ENCODE assay signal across 9 cellular contexts in the genomic region with DNA sequence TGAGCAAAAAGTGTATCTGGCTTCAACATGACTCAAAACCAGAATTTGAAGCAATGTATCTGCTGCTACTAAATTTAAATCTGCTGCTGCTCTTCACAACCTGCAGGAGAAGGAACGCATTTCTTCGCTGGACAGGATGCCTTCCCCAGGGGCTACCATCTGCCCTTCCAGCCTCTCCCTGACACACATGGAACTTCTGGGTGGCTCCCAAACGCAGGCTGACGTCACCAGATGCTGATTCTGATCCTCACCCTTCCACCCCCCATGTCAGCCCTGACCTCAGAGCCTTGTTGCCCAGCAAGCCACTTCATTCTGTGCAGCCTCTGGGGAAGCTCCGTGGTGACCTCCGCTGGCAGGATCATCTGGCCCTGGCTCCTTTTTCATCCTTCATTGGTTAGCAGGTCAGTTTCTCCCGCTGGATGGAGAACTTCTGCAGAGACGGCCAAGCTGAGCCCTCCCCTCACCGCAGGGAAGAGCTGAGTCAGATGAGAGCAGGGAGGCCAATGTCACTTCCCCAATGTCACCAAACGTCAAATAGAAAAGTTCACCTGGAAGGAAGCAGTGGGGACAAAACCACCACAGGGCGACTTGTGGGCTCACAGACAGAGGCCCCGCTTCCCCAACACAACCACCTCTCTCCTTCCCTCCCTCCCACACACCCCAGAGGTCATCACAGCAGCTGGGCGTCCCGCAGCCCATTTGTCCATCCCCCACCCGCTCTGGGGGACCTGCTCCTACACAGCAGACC. TPM values are rescaled to one million over a fixed set of nuclear protein-coding genes. Genes with fewer than 3 reads are reported as not detected.
DNase-seq lines count a peak whose midpoint lies in the region; ATAC-seq, FAIRE-seq and TF ChIP-seq lines count a peak whose summit lies in the region.
"Had no signal": no experiment of that assay in that cellular context is flagged by ENCODE, and none has a peak within 500 bp of the region (broad histone marks: within the 10 kb centered on the region; RNA-seq: fewer than 3 reads in every experiment).

No MANE protein-coding gene starts in this region.

- H3K27ac Mint-ChIP-seq in T-helper 2 cell treated with Interferon-gamma antibody and Interleukin-4, amounts not matched to agents 5 μg/mL and 100 μg/mL, for 36 hours: peak overlapping the region; percentile 39
- no peak overlapping the region for H3K27ac Mint-ChIP-seq in osteocyte (ENCODE audit: unreplicated experiment)

- intact Hi-C loops in PC-3 (cut with micrococcal nuclease): no loop called here

- no peaks in the 10 kb centered on the region for H3K36me3 ChIP-seq in PC-3 (ENCODE audit: low read depth, low read length)

- H3K27me3 Mint-ChIP-seq in T-helper 2 cell treated with Interferon-gamma antibody and Interleukin-4, amounts not matched to agents 5 μg/mL and 100 μg/mL, for 36 hours (ENCODE audit: low read depth): peaks cover 48% of the 10 kb centered on the region
- peaks cover 15% of the 10 kb centered on the region for H3K27me3 Mint-ChIP-seq in osteocyte (ENCODE audit: unreplicated experiment)

- no peaks in the 10 kb centered on the region for H3F3A ChIP-seq in PC-3 (ENCODE audit: low read length, unreplicated experiment)

- peak; percentile 77 for ATAC-seq in GM21515 (IDR thresholded peaks at IDR 0.05; ENCODE audit: unreplicated experiment)
- peak; percentile 79 for ATAC-seq in HG03558 (IDR thresholded peaks at IDR 0.05; ENCODE audit: extremely low read depth, unreplicated experiment)
- peak; percentile 72 for ATAC-seq in left lobe of liver
- no peak for ATAC-seq in PC-3

- FAIRE-seq in GM12892 (lab: Jason Lieb, UNC): peak; percentile 97

- H3K4me1 Mint-ChIP-seq in T-helper 2 cell treated with Interferon-gamma antibody and Interleukin-4, amounts not matched to agents 5 μg/mL and 100 μg/mL, for 36 hours (ENCODE audit: low read depth): peaks cover 9% of the 10 kb centered on the region
- peaks cover 19% of the 10 kb centered on the region for H3K4me1 Mint-ChIP-seq in osteocyte (ENCODE audit: unreplicated experiment)

- TF ChIP-seq POLR2A in GM12892 (IDR thresholded peaks at IDR 0.05; ENCODE audit: low read depth, low read length): peak; percentile 34; the same call in 1 of the 2 replicates

- H3K9me3 Mint-ChIP-seq in T-helper 2 cell treated with Interferon-gamma antibody and Interleukin-4, amounts not matched to agents 5 μg/mL and 100 μg/mL, for 36 hours: no peaks in the 10 kb centered on the region
- no peaks in the 10 kb centered on the region for H3K9me3 Mint-ChIP-seq in osteocyte (ENCODE audit: unreplicated experiment)

- no TSS peak for BruUV-seq in PC-3 (replicated peaks; lab: Mats Ljungman, UMichigan)

- H3K4me3 ChIP-seq in PC-3 (ENCODE audit: low read length): no peak overlapping the region
- H3K4me3 ChIP-seq: SK-N-MC had no signal

- H3K4me2 ChIP-seq in PC-3 (ENCODE audit: low read length): no peak overlapping the region

- no peak overlapping the region for H2AFZ ChIP-seq in PC-3 (ENCODE audit: low read length)

- H3K79me2 ChIP-seq in PC-3 (ENCODE audit: low read length): no peaks in the 10 kb centered on the region

- H3K9me2 ChIP-seq in PC-3 (replicated peaks; ENCODE audit: low read length): no peaks in the 10 kb centered on the region

- H3K27me3 ChIP-seq in PC-3 (ENCODE audit: low read length): no peaks in the 10 kb centered on the region

- H3K4me1 ChIP-seq in PC-3 (ENCODE audit: insufficient read depth, low read length): no peaks in the 10 kb centered on the region

- TF ChIP-seq CTCF in osteocyte (IDR thresholded peaks at IDR 0.05) (no peak), PC-3 (conservative IDR thresholded peaks at IDR 0.05; ENCODE audit: low read depth, low read length) (no peak)

- H4K20me1 ChIP-seq in PC-3 (ENCODE audit: low read length): no peaks in the 10 kb centered on the region

- POLR2A ChIA-PET in PC-3 (lab: Charles Lee; ENCODE audit: unreplicated experiment): no interaction called here

- no peak overlapping the region for H3K27ac ChIP-seq in PC-3 (ENCODE audit: low read length)
- H3K27ac ChIP-seq: SK-N-MC had no signal

- no peaks in the 10 kb centered on the region for H3K36me3 Mint-ChIP-seq in T-helper 2 cell treated with Interferon-gamma antibody and Interleukin-4, amounts not matched to agents 5 μg/mL and 100 μg/mL, for 36 hours (ENCODE audit: low read depth)
- no peaks in the 10 kb centered on the region for H3K36me3 Mint-ChIP-seq in osteocyte (ENCODE audit: unreplicated experiment)

- CTCF ChIA-PET in PC-3 (lab: Charles Lee): no interaction called here

- DNase-seq in GM12892 (ENCODE audit: insufficient read length) (peak; percentile 59), left lobe of liver (ENCODE audit: low spot score) (peak; percentile 47), NCI-H345 (lab: John Stamatoyannopoulos, UW) (no peak), osteocyte (ENCODE audit: extremely low spot score, unreplicated experiment) (no peak), PC-3 (no peak)
- peak; percentile 31 for DNase-seq in T-helper 2 cell treated with Interferon-gamma antibody and Interleukin-4, amounts not matched to agents 5 μg/mL and 100 μg/mL, for 36 hours (ENCODE audit: low spot score)

- H3K9ac ChIP-seq in PC-3 (ENCODE audit: low read length): no peak overlapping the region

- peak overlapping the region; percentile 60 for H3K4me3 Mint-ChIP-seq in T-helper 2 cell treated with Interferon-gamma antibody and Interleukin-4, amounts not matched to agents 5 μg/mL and 100 μg/mL, for 36 hours
- H3K4me3 Mint-ChIP-seq in osteocyte (ENCODE audit: unreplicated experiment): no peak overlapping the region

- no peaks in the 10 kb centered on the region for H3K9me3 ChIP-seq in PC-3 (ENCODE audit: low read length)

RNA-seq across cellular contexts. Expression of a gene that starts 14.0 kb away (rescaled TPM):
- polyA plus RNA-seq in GM12892 (2012; ENCODE audit: missing spikeins): 20.3 TPM
- total RNA-seq in left lobe of liver (12.3 TPM), osteocyte (10.0 and 11.7 TPM in 2 replicates), PC-3 (2014; rRNA removed) (22.9 and 27.9 TPM in 2 replicates)

RNA-seq across cellular contexts. Expression of a gene that starts 39.8 kb away (rescaled TPM):
- 20.7 TPM for polyA plus RNA-seq in GM12892 (2012; ENCODE audit: missing spikeins)
- total RNA-seq in left lobe of liver: 34.4 TPM
- total RNA-seq in osteocyte: 34.3 and 35.6 TPM in 2 replicates
- 18.7 and 19.0 TPM in 2 replicates for total RNA-seq in PC-3 (2014; rRNA removed)

Comparison
In these comparisons a context has a peak if more than half of its experiments do, and no peak if none do; other contexts are left out.
1. DNase-seq: peak in GM12892 (single experiment), T-helper 2 cell treated with Interferon-gamma antibody and Interleukin-4, amounts not matched to agents 5 μg/mL and 100 μg/mL, for 36 hours (single experiment) and left lobe of liver (single experiment); none in NCI-H345 (single experiment), osteocyte (single experiment) and PC-3 (single experiment).